8 cellular contexts compared by ENCODE assay signal in genomic region chr15:64507293-64507802, GRCh38. TPM values are rescaled to one million over a fixed set of nuclear protein-coding genes. Genes with fewer than 3 reads are reported as not detected.
DNase-seq lines count a peak whose midpoint lies in the region; ATAC-seq and TF ChIP-seq lines count a peak whose summit lies in the region.

No MANE protein-coding gene starts in this region.

- no peak for TF ChIP-seq POLR2A in transverse colon (IDR thresholded peaks at IDR 0.05)

- H3K9me3 Mint-ChIP-seq in activated T-cell treated with anti-CD3 and anti-CD28 coated beads, Interleukin-2, amount 50 U/mL, for 24 hours = no peaks in the 10 kb centered on the region

- H3K4me3 Mint-ChIP-seq in activated T-cell treated with anti-CD3 and anti-CD28 coated beads, Interleukin-2, amount 50 U/mL, for 24 hours = no peak overlapping the region

- H3K27me3 Mint-ChIP-seq in activated T-cell treated with anti-CD3 and anti-CD28 coated beads, Interleukin-2, amount 50 U/mL, for 24 hours = no peaks in the 10 kb centered on the region

- peaks cover 25 to 60% (median 32%) of the 10 kb centered on the region in 4 donors for H3K4me1 ChIP-seq in transverse colon

- WGBS in transverse colon (ENCODE audit: low coverage in 1 of 2), 2 donors = 15 to 22% methylated on average over 1 to 3 of the region's 3 CpGs

- TF ChIP-seq CTCF in transverse colon (IDR thresholded peaks at IDR 0.05) = no peak

- DNase-seq in DMS79 treated with DMSO at 0.1 percent for 48 hours (lab: John Stamatoyannopoulos, UW) = peak; percentile 58
- peak; percentile 86 for DNase-seq in MV-4-11 (lab: John Stamatoyannopoulos, UW)
- DNase-seq in activated T-cell treated with anti-CD3 and anti-CD28 coated beads, Interleukin-2, amount 50 U/mL, for 24 hours = peak; percentile 55
- peak; percentile 93 for DNase-seq in glomerular visceral epithelial cell (ENCODE audit: extremely low spot score)
- peak; percentile 88 for DNase-seq in pons (ENCODE audit: low spot score)
- peak; percentile 74 for DNase-seq in transverse colon

- H3K4me1 Mint-ChIP-seq in activated T-cell treated with anti-CD3 and anti-CD28 coated beads, Interleukin-2, amount 50 U/mL, for 24 hours (ENCODE audit: low read depth) = peaks cover 78% of the 10 kb centered on the region

- peaks cover 66% of the 10 kb centered on the region for H3K36me3 Mint-ChIP-seq in activated T-cell treated with anti-CD3 and anti-CD28 coated beads, Interleukin-2, amount 50 U/mL, for 24 hours (ENCODE audit: low read depth)

- peak overlapping the region; percentile 49 for H3K27ac Mint-ChIP-seq in activated T-cell treated with anti-CD3 and anti-CD28 coated beads, Interleukin-2, amount 50 U/mL, for 24 hours

- intact Hi-C loops in transverse colon (cut with DNase I; ENCODE audit: low total_unique reads) = no loop called here

- H3K9me3 ChIP-seq in transverse colon = no peaks in the 10 kb centered on the region

- in situ Hi-C loops in transverse colon (cut with MboI; ENCODE audit: low pct_ligation_motif_present in 1 of 4, low pct_unique_long_range_greater_than_20kb in 1 of 4, low sequenced_read_pairs in 3 of 4) = no loop called here

- H3K27me3 ChIP-seq in transverse colon = no peaks in the 10 kb centered on the region

- no peak overlapping the region for H3K4me3 ChIP-seq in transverse colon

- H3K27ac ChIP-seq in transverse colon = peak overlapping the region; percentile 45 to 76 (median 72)

- TF ChIP-seq EP300 in transverse colon (IDR thresholded peaks at IDR 0.05; ENCODE audit: low read depth) = no peak

- no peaks in the 10 kb centered on the region for H3K36me3 ChIP-seq in transverse colon

- ATAC-seq in GM21381 (IDR thresholded peaks at IDR 0.05; ENCODE audit: unreplicated experiment) = peak; percentile 65
- no peak for ATAC-seq in GM21360 (IDR thresholded peaks at IDR 0.05; ENCODE audit: unreplicated experiment)

RNA-seq across cellular contexts. Expression of gene ZNF609, which starts 47.0 kb away (rescaled TPM):
- total RNA-seq in transverse colon = 10 to 100 TPM; 16.1 to 34.8 (median 28.2) TPM
